ENCODE assay signal across 26 cellular contexts in the genomic region with DNA sequence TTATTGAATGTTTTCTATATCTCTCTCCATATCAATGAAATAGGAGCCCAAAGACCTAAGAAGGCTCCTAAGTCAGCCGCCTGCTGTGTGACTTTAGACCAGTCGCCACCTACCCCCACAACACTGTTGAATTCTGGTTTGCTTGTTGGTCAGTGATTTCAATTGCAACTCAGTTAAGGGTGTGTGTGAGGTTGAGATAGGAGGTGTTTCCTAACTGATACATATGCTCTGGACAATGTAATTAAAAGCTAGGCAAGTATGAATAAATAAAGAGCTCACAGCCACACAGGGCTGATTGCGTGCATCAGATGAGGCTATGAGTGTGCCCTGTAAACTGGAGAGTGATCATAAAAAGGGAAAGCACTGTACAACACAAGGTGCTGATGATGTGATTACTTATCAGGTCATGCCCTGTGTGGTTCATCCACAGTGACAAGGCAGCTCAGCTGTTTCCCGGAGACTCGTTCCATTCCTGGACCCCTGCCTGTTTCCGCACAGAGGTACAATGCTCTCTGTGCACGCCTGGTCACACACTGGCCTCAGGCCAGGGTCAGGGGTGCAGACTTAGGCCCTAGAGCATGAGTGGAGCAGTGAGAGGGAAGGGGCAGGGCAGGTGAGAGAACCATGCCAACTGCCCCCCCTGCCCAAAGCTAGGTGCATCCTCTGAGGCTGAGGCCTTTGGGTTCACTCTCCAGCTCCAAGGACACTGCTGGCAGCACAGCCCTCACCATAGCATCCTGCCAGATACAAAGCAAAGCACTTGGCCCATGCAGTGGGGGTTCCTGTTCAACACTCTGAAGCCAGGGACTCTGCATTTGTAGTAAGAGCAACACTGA. TPM values are rescaled to one million over a fixed set of nuclear protein-coding genes. Genes with fewer than 3 reads are reported as not detected.
DNase-seq lines count a peak whose midpoint lies in the region; ATAC-seq, FAIRE-seq and TF ChIP-seq lines count a peak whose summit lies in the region.
"Had no signal": no experiment of that assay in that cellular context is flagged by ENCODE, and none has a peak within 500 bp of the region (broad histone marks: within the 10 kb centered on the region; RNA-seq: fewer than 3 reads in every experiment).

No MANE protein-coding gene starts in this region.

- WGBS in small intestine, 3 donors = 15 to 49% (median 46%) methylated on average over 7 of the region's 7 CpGs

- TF ChIP-seq CTCF in PC-3 (conservative IDR thresholded peaks at IDR 0.05; ENCODE audit: low read depth, low read length) (no peak), foreskin fibroblast (IDR thresholded peaks at IDR 0.05; ENCODE audit: low read depth, low read length) (no peak)

- H3K9me2 ChIP-seq in PC-3 (replicated peaks; ENCODE audit: low read length) = no peaks in the 10 kb centered on the region

- no peak overlapping the region for H3K9ac ChIP-seq in PC-3 (ENCODE audit: low read length)

- H2AFZ ChIP-seq in PC-3 (ENCODE audit: low read length) = no peak overlapping the region

- H3F3A ChIP-seq in PC-3 (ENCODE audit: low read length, unreplicated experiment) = no peaks in the 10 kb centered on the region

- TF ChIP-seq EP300 in Ishikawa (IDR thresholded peaks at IDR 0.05; ENCODE audit: borderline replicate concordance) = no peak

- no TSS peak for BruUV-seq in PC-3 (replicated peaks; lab: Mats Ljungman, UMichigan)

- no peaks in the 10 kb centered on the region for H3K79me2 ChIP-seq in PC-3 (ENCODE audit: low read length)

- ATAC-seq in PC-3 = peak; percentile 87
- ATAC-seq in HG02973 (IDR thresholded peaks at IDR 0.05; ENCODE audit: unreplicated experiment) = no peak
- ATAC-seq: activated CD8-positive, alpha-beta memory T cell treated with anti-CD3 and anti-CD28 coated beads, Interleukin-2, amount 10 ng/mL, durations not matched to agents 7 days and 5 days; left lobe of liver; naive thymus-derived CD4-positive, alpha-beta T cell; right cardiac atrium had no signal

- POLR2A ChIA-PET in PC-3 (lab: Charles Lee; ENCODE audit: unreplicated experiment) = no interaction called here

- H3K4me3 ChIP-seq in PC-3 (ENCODE audit: low read length) = no peak overlapping the region
- no peak overlapping the region for H3K4me3 ChIP-seq in foreskin fibroblast (ENCODE audit: low read depth in 1 of 2, low read length in 2 of 2)
- no peak overlapping the region for H3K4me3 ChIP-seq in small intestine (ENCODE audit: low read depth in 1 of 2, low read length in 2 of 2)
- H3K4me3 ChIP-seq: heart right ventricle, SK-N-MC, thoracic aorta had no signal

- CTCF ChIA-PET in PC-3 (lab: Charles Lee) = interaction anchor here (1.0 kb wide), 1 partner anchor 66 kb away, joined by 4 read pairs; no protein-coding TSS in a partner anchor

- no peaks in the 10 kb centered on the region for H4K20me1 ChIP-seq in PC-3 (ENCODE audit: low read length)

- no peaks in the 10 kb centered on the region for H3K36me3 ChIP-seq in PC-3 (ENCODE audit: low read depth, low read length)
- no peaks in the 10 kb centered on the region for H3K36me3 ChIP-seq in small intestine (ENCODE audit: control insufficient read depth in 2 of 2, insufficient read depth in 2 of 2, low read length in 2 of 2)
- H3K36me3 ChIP-seq: heart right ventricle, thoracic aorta, WERI-Rb-1 had no signal

- intact Hi-C loops in PC-3 (cut with micrococcal nuclease) = no loop called here

- peaks cover 6% of the 10 kb centered on the region; the same call in 1 of the 2 replicates for H3K4me1 ChIP-seq in PC-3 (ENCODE audit: insufficient read depth, low read length)
- no peaks in the 10 kb centered on the region for H3K4me1 ChIP-seq in small intestine (ENCODE audit: control insufficient read depth in 2 of 2, insufficient read depth in 1 of 2, low read depth in 1 of 2, low read length in 1 of 2)
- H3K4me1 ChIP-seq: heart right ventricle had no signal

- no peak for FAIRE-seq in small intestine (lab: Jason Lieb, UNC)
- FAIRE-seq: endothelial cell of umbilical vein, G401.6 had no signal

- DNase-seq in PC-3 (peak; percentile 19), foreskin fibroblast (peak; percentile 28 to 47), small intestine (peak; percentile 25), NCI-H526 (lab: John Stamatoyannopoulos, UW) (no peak)
- DNase-seq in activated effector memory CD4-positive, alpha-beta T cell treated with Interleukin-2 at 50 U/mL for 16 hours = no peak
- DNase-seq: activated CD4-positive, alpha-beta T cell treated with anti-CD3 and anti-CD28 coated beads, Interleukin-2, amount 50 U/mL, for 1 hour; activated CD8-positive, alpha-beta memory T cell treated with anti-CD3 and anti-CD28 coated beads, Interleukin-2, amount 10 ng/mL, durations not matched to agents 7 days and 5 days; anterior cingulate cortex; CD4-positive, CD25-positive, alpha-beta regulatory T cell; heart right ventricle; naive thymus-derived CD4-positive, alpha-beta T cell; NCI-H524; right cardiac atrium; RPMI8226; stimulated activated CD4-positive, alpha-beta T cell treated with anti-CD3 and anti-CD28 coated beads, Interleukin-4, amount 100 ng/mL, for 24 hours; stimulated activated naive CD4-positive, alpha-beta T cell; WERI-Rb-1 had no signal

- H3K9me3 ChIP-seq in PC-3 (ENCODE audit: low read length) (no peaks in the 10 kb centered on the region), small intestine (ENCODE audit: control insufficient read depth, low read depth) (no peaks in the 10 kb centered on the region)
- H3K9me3 ChIP-seq: heart right ventricle, thoracic aorta had no signal

- H3K4me2 ChIP-seq in PC-3 (ENCODE audit: low read length) = no peak overlapping the region

- TF ChIP-seq RAD21 in Ishikawa (IDR thresholded peaks at IDR 0.05; ENCODE audit: low read depth) = no peak

- H3K27me3 ChIP-seq in PC-3 (ENCODE audit: low read length) (no peaks in the 10 kb centered on the region), small intestine (ENCODE audit: control insufficient read depth in 2 of 2, insufficient read depth in 2 of 2, low read length in 2 of 2) (no peaks in the 10 kb centered on the region)

- no peak overlapping the region; the same call in 1 of the 2 replicates for H3K27ac ChIP-seq in PC-3 (ENCODE audit: low read length)
- no peak overlapping the region for H3K27ac ChIP-seq in small intestine (ENCODE audit: low read depth in 1 of 2, low read length in 1 of 2)
- H3K27ac ChIP-seq: heart right ventricle, SK-N-MC, thoracic aorta, WERI-Rb-1 had no signal

TF ChIP-seq in Ishikawa, 13 proteins besides CTCF, POLR2A, EP300 and RAD21:
- TF ChIP-seq YY1 (IDR thresholded peaks at IDR 0.05; ENCODE audit: low read depth) = no peak
- TF ChIP-seq, protein P1, sequence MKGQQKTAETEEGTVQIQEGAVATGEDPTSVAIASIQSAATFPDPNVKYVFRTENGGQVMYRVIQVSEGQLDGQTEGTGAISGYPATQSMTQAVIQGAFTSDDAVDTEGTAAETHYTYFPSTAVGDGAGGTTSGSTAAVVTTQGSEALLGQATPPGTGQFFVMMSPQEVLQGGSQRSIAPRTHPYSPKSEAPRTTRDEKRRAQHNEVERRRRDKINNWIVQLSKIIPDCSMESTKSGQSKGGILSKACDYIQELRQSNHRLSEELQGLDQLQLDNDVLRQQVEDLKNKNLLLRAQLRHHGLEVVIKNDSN (IDR thresholded peaks at IDR 0.05) = no peak
- no peak for TF ChIP-seq TCF12 (IDR thresholded peaks at IDR 0.05; ENCODE audit: low read depth)
- TF ChIP-seq CEBPB (IDR thresholded peaks at IDR 0.05) = no peak
- no peak for TF ChIP-seq TAF1 (IDR thresholded peaks at IDR 0.05; ENCODE audit: low read depth)
- no peak for TF ChIP-seq CREB1 (IDR thresholded peaks at IDR 0.05; ENCODE audit: low read depth)
- no peak for TF ChIP-seq EGR1 (IDR thresholded peaks at IDR 0.05)
- peak; percentile 58 for TF ChIP-seq NFIC (IDR thresholded peaks at IDR 0.05)
TF ChIP-seq in Ishikawa: peak in this region for 1.

RNA-seq across cellular contexts. Expression of a gene that starts 3.3 kb away (rescaled TPM):
- not detected in 2 replicates for total RNA-seq in PC-3 (2014; rRNA removed)
- polyA plus RNA-seq in small intestine = not detected
- total RNA-seq: activated CD8-positive, alpha-beta memory T cell treated with anti-CD3 and anti-CD28 coated beads, Interleukin-2, amount 10 ng/mL, durations not matched to agents 7 days and 5 days; cardiac septum; CD4-positive, CD25-positive, alpha-beta regulatory T cell; endothelial cell of umbilical vein; heart right ventricle; left lobe of liver; naive thymus-derived CD4-positive, alpha-beta T cell; osteoblast; right cardiac atrium; thoracic aorta had no signal
- polyA plus RNA-seq: CD4-positive, CD25-positive, alpha-beta regulatory T cell; endothelial cell of umbilical vein; heart right ventricle; naive thymus-derived CD4-positive, alpha-beta T cell; right cardiac atrium had no signal

RNA-seq across cellular contexts. Expression of a gene that starts 5.5 kb away (rescaled TPM):
- total RNA-seq in PC-3 (2014; rRNA removed) = not detected in 2 replicates
- not detected for polyA plus RNA-seq in small intestine
- total RNA-seq: activated CD8-positive, alpha-beta memory T cell treated with anti-CD3 and anti-CD28 coated beads, Interleukin-2, amount 10 ng/mL, durations not matched to agents 7 days and 5 days; cardiac septum; CD4-positive, CD25-positive, alpha-beta regulatory T cell; endothelial cell of umbilical vein; heart right ventricle; left lobe of liver; naive thymus-derived CD4-positive, alpha-beta T cell; right cardiac atrium; thoracic aorta had no signal
- polyA plus RNA-seq: CD4-positive, CD25-positive, alpha-beta regulatory T cell; heart right ventricle; naive thymus-derived CD4-positive, alpha-beta T cell; right cardiac atrium had no signal

RNA-seq across cellular contexts. Expression of a gene that starts 17.0 kb away (rescaled TPM):
- 1.5 TPM in 2 replicates for total RNA-seq in PC-3 (2014; rRNA removed)
- not detected for polyA plus RNA-seq in small intestine
- total RNA-seq: activated CD8-positive, alpha-beta memory T cell treated with anti-CD3 and anti-CD28 coated beads, Interleukin-2, amount 10 ng/mL, durations not matched to agents 7 days and 5 days; CD4-positive, CD25-positive, alpha-beta regulatory T cell; endothelial cell of umbilical vein; left lobe of liver; naive thymus-derived CD4-positive, alpha-beta T cell; osteoblast; right cardiac atrium; thoracic aorta had no signal
- polyA plus RNA-seq: CD4-positive, CD25-positive, alpha-beta regulatory T cell; endothelial cell of umbilical vein; naive thymus-derived CD4-positive, alpha-beta T cell; right cardiac atrium had no signal

RNA-seq across cellular contexts. Expression of a gene that starts 21.2 kb away (rescaled TPM):
- total RNA-seq in PC-3 (2014; rRNA removed) = 1.4 TPM in 2 replicates
- 10 to 100 TPM; 10.3 to 37.6 (median 26.2) TPM for polyA plus RNA-seq in small intestine
- total RNA-seq: activated CD8-positive, alpha-beta memory T cell treated with anti-CD3 and anti-CD28 coated beads, Interleukin-2, amount 10 ng/mL, durations not matched to agents 7 days and 5 days; cardiac septum; CD4-positive, CD25-positive, alpha-beta regulatory T cell; endothelial cell of umbilical vein; heart right ventricle; left lobe of liver; naive thymus-derived CD4-positive, alpha-beta T cell; osteoblast; right cardiac atrium had no signal
- polyA plus RNA-seq: CD4-positive, CD25-positive, alpha-beta regulatory T cell; endothelial cell of umbilical vein; naive thymus-derived CD4-positive, alpha-beta T cell had no signal

RNA-seq across cellular contexts. Expression of a gene that starts 34.5 kb away (rescaled TPM):
- 121 and 144 TPM in 2 replicates for total RNA-seq in PC-3 (2014; rRNA removed)
- 10 to 100 TPM in 2 of 3 donors, 1 to 10 TPM in 1; 2.5 to 18.9 (median 10.7) TPM for polyA plus RNA-seq in small intestine
- total RNA-seq: activated CD8-positive, alpha-beta memory T cell treated with anti-CD3 and anti-CD28 coated beads, Interleukin-2, amount 10 ng/mL, durations not matched to agents 7 days and 5 days; cardiac septum; CD4-positive, CD25-positive, alpha-beta regulatory T cell; naive thymus-derived CD4-positive, alpha-beta T cell had no signal
- polyA plus RNA-seq: CD4-positive, CD25-positive, alpha-beta regulatory T cell; naive thymus-derived CD4-positive, alpha-beta T cell; right cardiac atrium had no signal

Comparison
In these comparisons a context has a peak if more than half of its experiments do, and no peak if none do; other contexts are left out.
1. DNase-seq: peak in PC-3 (single experiment), foreskin fibroblast (2 of 2) and small intestine (single experiment); none in NCI-H526 (0 of 2) and activated effector memory CD4-positive, alpha-beta T cell treated with Interleukin-2 at 50 U/mL for 16 hours (single experiment).